In genomic region chr2:102837626-102838198, GRCh38 we compare ENCODE assay signal across 17 cellular contexts.
DNase-seq lines count a peak whose midpoint lies in the region; ATAC-seq and TF ChIP-seq lines count a peak whose summit lies in the region.
"Had no signal": no experiment of that assay in that cellular context is flagged by ENCODE, and none has a peak within 500 bp of the region (broad histone marks: within the 10 kb centered on the region; RNA-seq: fewer than 3 reads in every experiment).

No MANE protein-coding gene starts in this region.

- TF ChIP-seq CTCF in psoas muscle (IDR thresholded peaks at IDR 0.05) (no peak), upper lobe of right lung (IDR thresholded peaks at IDR 0.05) (no peak)

- peak; percentile 50 to 57 (median 52) for ATAC-seq in psoas muscle
- peak; percentile 75 for ATAC-seq in upper lobe of right lung
- ATAC-seq: CD8-positive, alpha-beta T cell; GM23338; HCT116 had no signal

- H3K27ac ChIP-seq in psoas muscle (peak overlapping the region; percentile 66), upper lobe of right lung (no peak overlapping the region)
- H3K27ac ChIP-seq: 22Rv1, BLaER1, C4-2B had no signal

- 55 to 71% (median 58%) methylated on average over 8 of the region's 8 CpGs for WGBS in psoas muscle, 3 donors

- no peaks in the 10 kb centered on the region for H3K36me3 ChIP-seq in psoas muscle (ENCODE audit: insufficient read depth in 1 of 2, low read depth in 1 of 2)
- H3K36me3 ChIP-seq in upper lobe of right lung = no peaks in the 10 kb centered on the region
- H3K36me3 ChIP-seq: BLaER1 had no signal

- intact Hi-C loops in psoas muscle (cut with DNase I) (no loop called here), upper lobe of right lung (cut with DNase I) (no loop called here)

- DNase-seq in NOMO-1 treated with DMSO at 0.1 percent for 48 hours (lab: John Stamatoyannopoulos, UW; ENCODE audit: unreplicated experiment) (peak; percentile 23), NOMO-1 (lab: John Stamatoyannopoulos, UW; ENCODE audit: unreplicated experiment in 2 of 2) (no peak), psoas muscle (no peak), upper lobe of right lung (no peak), hepatic stellate cell (ENCODE audit: low spot score) (no peak), Kasumi-1 (lab: John Stamatoyannopoulos, UW) (no peak)
- DNase-seq: Caco-2; CD4-positive, CD25-positive, alpha-beta regulatory T cell; CD8-positive, alpha-beta T cell; DMS153; DND-41; H9 had no signal

- H3K4me1 ChIP-seq in psoas muscle = peaks cover 26% of the 10 kb centered on the region
- H3K4me1 ChIP-seq in upper lobe of right lung = no peaks in the 10 kb centered on the region
- H3K4me1 ChIP-seq: BLaER1, Caco-2 had no signal

- H3K4me3 ChIP-seq in psoas muscle (peak overlapping the region; percentile 27), upper lobe of right lung (no peak overlapping the region)
- H3K4me3 ChIP-seq: BLaER1, GM23338 had no signal

- H3K27me3 ChIP-seq in psoas muscle (ENCODE audit: insufficient read depth in 3 of 3, low read length in 2 of 3) = no peaks in the 10 kb centered on the region
- no peaks in the 10 kb centered on the region for H3K27me3 ChIP-seq in upper lobe of right lung
- H3K27me3 ChIP-seq: BLaER1 had no signal

- no peaks in the 10 kb centered on the region for H3K9me3 ChIP-seq in psoas muscle
- H3K9me3 ChIP-seq in upper lobe of right lung = no peaks in the 10 kb centered on the region
- H3K9me3 ChIP-seq: BLaER1, Caco-2 had no signal
